Comparison of ENCODE assay signal across 10 cellular contexts in the genomic region with DNA sequence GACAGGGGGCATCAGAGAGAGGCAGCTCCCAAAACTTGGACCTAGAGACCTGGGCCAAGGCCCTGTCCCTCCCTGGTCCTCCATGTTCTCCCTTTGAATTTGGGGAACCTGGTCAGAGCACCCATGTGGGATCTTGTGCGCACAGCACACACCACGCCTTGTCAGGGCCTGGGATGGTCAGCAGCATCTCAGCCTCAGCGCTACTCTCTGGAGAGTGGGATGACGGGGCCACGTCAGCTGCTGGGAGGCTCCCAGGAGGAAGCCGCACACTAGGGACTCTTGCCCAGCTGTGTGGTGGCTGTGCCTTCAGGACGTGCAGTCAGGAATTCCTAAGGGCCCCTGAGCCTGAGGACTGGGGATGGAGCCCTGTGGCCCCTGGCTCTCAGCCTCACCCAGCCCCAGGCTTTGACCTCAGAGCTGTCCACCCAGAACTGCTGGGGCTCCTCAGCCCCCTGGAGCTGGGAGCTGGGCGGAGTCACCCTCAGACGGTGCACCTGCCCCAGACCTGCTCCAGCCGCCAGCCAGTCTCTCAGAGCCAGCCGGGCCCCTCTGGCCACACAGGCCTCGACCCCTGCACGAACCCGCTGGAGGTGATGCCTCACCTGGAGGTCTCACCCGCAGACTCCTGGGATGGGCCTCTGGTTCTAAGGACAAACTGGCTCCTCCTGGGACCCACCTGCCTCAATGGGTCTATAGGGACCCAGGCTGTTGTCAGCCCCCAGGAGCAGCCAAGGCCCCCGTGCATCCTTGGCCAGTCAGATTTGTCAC. TPM values are rescaled to one million over a fixed set of nuclear protein-coding genes. Genes with fewer than 3 reads are reported as not detected.
DNase-seq lines count a peak whose midpoint lies in the region; ATAC-seq and TF ChIP-seq lines count a peak whose summit lies in the region.
"Had no signal": no experiment of that assay in that cellular context is flagged by ENCODE, and none has a peak within 500 bp of the region (broad histone marks: within the 10 kb centered on the region; RNA-seq: fewer than 3 reads in every experiment).

No MANE protein-coding gene starts in this region.

- no peak overlapping the region for H3K4me3 Mint-ChIP-seq in activated T-cell treated with anti-CD3 and anti-CD28 coated beads, Interleukin-2, amount 50 U/mL, for 72 hours
- H3K4me3 Mint-ChIP-seq: neural crest cell had no signal

- peaks cover 78 to 100% (median 99%) of the 10 kb centered on the region in 10 experiments for H3K4me1 ChIP-seq in BLaER1 treated with 17β-estradiol and CSF1 and Interleukin-3, amounts not matched to agents 10 nM and 100 nM
- H3K4me1 ChIP-seq in esophagus squamous epithelium (peaks cover 59 to 88% (median 78%) of the 10 kb centered on the region in 3 donors), osteoblast (ENCODE audit: insufficient read depth, low read length) (peaks cover 7% of the 10 kb centered on the region)

- H3K36me3 ChIP-seq in BLaER1 treated with 17β-estradiol and CSF1 and Interleukin-3, amounts not matched to agents 10 nM and 100 nM, result no peaks in the 10 kb centered on the region
- H3K36me3 ChIP-seq in esophagus squamous epithelium, result no peaks in the 10 kb centered on the region
- no peaks in the 10 kb centered on the region for H3K36me3 ChIP-seq in osteoblast (ENCODE audit: insufficient read depth, low read length)

- peak overlapping the region in 2 of 10 experiments; percentile 12 to 25; a peak in 3 of 20 replicates for H3K4me3 ChIP-seq in BLaER1 treated with 17β-estradiol and CSF1 and Interleukin-3, amounts not matched to agents 10 nM and 100 nM
- H3K4me3 ChIP-seq in esophagus squamous epithelium (peak overlapping the region in 1 of 4 donors; percentile 34), osteoblast (ENCODE audit: insufficient read depth, low read length) (no peak overlapping the region)

- no peaks in the 10 kb centered on the region for H3K79me2 ChIP-seq in osteoblast (ENCODE audit: insufficient read depth, low read length)

- no peaks in the 10 kb centered on the region for H3K9me3 ChIP-seq in BLaER1 treated with 17β-estradiol and CSF1 and Interleukin-3, amounts not matched to agents 10 nM and 100 nM (replicated peaks in 1 of 11)
- H3K9me3 ChIP-seq in esophagus squamous epithelium (no peaks in the 10 kb centered on the region), osteoblast (ENCODE audit: low read depth, low read length) (no peaks in the 10 kb centered on the region)

- intact Hi-C loops in esophagus squamous epithelium (cut with DNase I), result no loop called here

- no peaks in the 10 kb centered on the region for H3K9me3 Mint-ChIP-seq in activated T-cell treated with anti-CD3 and anti-CD28 coated beads, Interleukin-2, amount 50 U/mL, for 72 hours
- H3K9me3 Mint-ChIP-seq: neural crest cell had no signal

- 24 to 46% methylated on average over 5 to 6 of the region's 16 CpGs for WGBS in esophagus squamous epithelium, 2 donors

- TF ChIP-seq CTCF in esophagus squamous epithelium (IDR thresholded peaks at IDR 0.05), result no peak
- TF ChIP-seq CTCF in osteoblast (IDR thresholded peaks at IDR 0.05; ENCODE audit: extremely low read depth, low read depth, low read length), result no peak

- DNase-seq in NCI-H69 (lab: John Stamatoyannopoulos, UW) (peak; percentile 28), esophagus squamous epithelium (lab: John Stamatoyannopoulos, UW) (no peak), osteoblast (ENCODE audit: insufficient read length, low spot score, missing footprints) (peak; percentile 95), DMS114 treated with DMSO at 0.1 percent for 48 hours (lab: John Stamatoyannopoulos, UW; ENCODE audit: unreplicated experiment) (no peak), G401 (ENCODE audit: low spot score) (no peak)
- DNase-seq in activated T-cell treated with anti-CD3 and anti-CD28 coated beads, Interleukin-2, amount 50 U/mL, for 72 hours, result no peak
- DNase-seq: stimulated activated naive CD4-positive, alpha-beta T cell treated with Interleukin-2 at 50 U/mL for 16 hours had no signal

- H3K27me3 ChIP-seq in BLaER1 treated with 17β-estradiol and CSF1 and Interleukin-3, amounts not matched to agents 10 nM and 100 nM, result peaks cover 0 to 48% (median 24%) of the 10 kb centered on the region in 11 experiments; a peak in 16 of 22 replicates
- H3K27me3 ChIP-seq in esophagus squamous epithelium (no peaks in the 10 kb centered on the region), osteoblast (ENCODE audit: insufficient read depth, low read length) (no peaks in the 10 kb centered on the region)

- H2AFZ ChIP-seq in osteoblast (ENCODE audit: low read length), result no peak overlapping the region

- peaks cover 11% of the 10 kb centered on the region for H3K27me3 Mint-ChIP-seq in activated T-cell treated with anti-CD3 and anti-CD28 coated beads, Interleukin-2, amount 50 U/mL, for 72 hours (ENCODE audit: low read depth)

- peaks cover 0 to 22% (median 0%) of the 10 kb centered on the region in 11 experiments; a peak in 4 of 22 replicates for H4K20me1 ChIP-seq in BLaER1 treated with 17β-estradiol and CSF1 and Interleukin-3, amounts not matched to agents 10 nM and 100 nM
- no peaks in the 10 kb centered on the region for H4K20me1 ChIP-seq in osteoblast (ENCODE audit: insufficient read depth, low read length)

- H3K27ac ChIP-seq in BLaER1 treated with 17β-estradiol and CSF1 and Interleukin-3, amounts not matched to agents 10 nM and 100 nM, result peak overlapping the region in 7 of 11 experiments; percentile 0 to 85 (median 76); a peak in 12 of 22 replicates
- H3K27ac ChIP-seq in esophagus squamous epithelium, result peak overlapping the region; percentile 62 to 90 (median 84)
- H3K27ac ChIP-seq in osteoblast (ENCODE audit: low read depth, low read length), result no peak overlapping the region

- in situ Hi-C loops in G401 (cut with HindIII; ENCODE audit: low sequenced_read_pairs), result no loop called here

- no peak for ATAC-seq in GM18907 (IDR thresholded peaks at IDR 0.05; ENCODE audit: unreplicated experiment)
- no peak for ATAC-seq in activated T-cell treated with anti-CD3 and anti-CD28 coated beads, Interleukin-2, amount 50 U/mL, for 72 hours (replicated peaks in 1 of 2)

- no peaks in the 10 kb centered on the region for H3K4me1 Mint-ChIP-seq in activated T-cell treated with anti-CD3 and anti-CD28 coated beads, Interleukin-2, amount 50 U/mL, for 72 hours (ENCODE audit: low read depth)

- peak overlapping the region in 9 of 11 experiments; percentile 0 to 73 (median 63); a peak in 17 of 22 replicates for H3K9ac ChIP-seq in BLaER1 treated with 17β-estradiol and CSF1 and Interleukin-3, amounts not matched to agents 10 nM and 100 nM

- H3K27ac Mint-ChIP-seq in activated T-cell treated with anti-CD3 and anti-CD28 coated beads, Interleukin-2, amount 50 U/mL, for 72 hours, result no peak overlapping the region

- no peak for TF ChIP-seq POLR2A in esophagus squamous epithelium (IDR thresholded peaks at IDR 0.05)

- H3K36me3 Mint-ChIP-seq in activated T-cell treated with anti-CD3 and anti-CD28 coated beads, Interleukin-2, amount 50 U/mL, for 72 hours (ENCODE audit: insufficient read depth in 2 of 2), result no peaks in the 10 kb centered on the region

- peak overlapping the region; percentile 82 to 99 (median 91) for H3K4me2 ChIP-seq in BLaER1 treated with 17β-estradiol and CSF1 and Interleukin-3, amounts not matched to agents 10 nM and 100 nM
- H3K4me2 ChIP-seq in osteoblast (ENCODE audit: insufficient read depth, low read length), result no peak overlapping the region

RNA-seq across cellular contexts. Expression of a gene that starts 38.3 kb away (rescaled TPM):
- total RNA-seq in esophagus squamous epithelium, result 10 to 100 TPM in 2 of 4 donors, 1 to 10 TPM in 2; 5.2 to 41.2 (median 21.2) TPM
- total RNA-seq in osteoblast, result 3.3 and 6.2 TPM in 2 replicates
- total RNA-seq in activated T-cell treated with anti-CD3 and anti-CD28 coated beads, Interleukin-2, amount 50 U/mL, for 72 hours, result 1 to 10 TPM in 1 of 2 donors, under 1 TPM in 1; 0.93 to 1.1 TPM
- total RNA-seq in G401 (2014; rRNA removed; shearing (Covaris generic)), result 140 and 142 TPM in 2 replicates

Comparison
In these comparisons a context has a peak if more than half of its experiments do, and no peak if none do; other contexts are left out.
1. DNase-seq: peak in NCI-H69 (single experiment) and osteoblast (single experiment); none in esophagus squamous epithelium (single experiment), activated T-cell treated with anti-CD3 and anti-CD28 coated beads, Interleukin-2, amount 50 U/mL, for 72 hours (0 of 2), DMS114 treated with DMSO at 0.1 percent for 48 hours (single experiment) and G401 (single experiment).